In genomic region chr1:150560986-150561829, GRCh38 we compare ENCODE assay signal across 8 cellular contexts.
DNase-seq lines count a peak whose midpoint lies in the region; ATAC-seq and TF ChIP-seq lines count a peak whose summit lies in the region.

No MANE protein-coding gene starts in this region.

- H4K20me1 ChIP-seq in DOHH2 (ENCODE audit: control insufficient read depth, insufficient read depth, low read depth, low read length): no peaks in the 10 kb centered on the region

- H3K4me1 ChIP-seq in DOHH2 (ENCODE audit: control insufficient read depth, low read length): peaks cover 66% of the 10 kb centered on the region

- no peaks in the 10 kb centered on the region for H3K9me3 ChIP-seq in DOHH2 (ENCODE audit: control insufficient read depth, insufficient read depth, low read length)

- peak overlapping the region; percentile 97 for H3K27ac ChIP-seq in DOHH2 (ENCODE audit: low read depth, low read length)
- peak overlapping the region; percentile 100 for H3K27ac ChIP-seq in caudate nucleus (ENCODE audit: low read depth, low read length)

- peak; percentile 84 for TF ChIP-seq CTCF in DOHH2 (IDR thresholded peaks at IDR 0.05; ENCODE audit: low read depth, low read length, poor library complexity, severe bottlenecking)
- TF ChIP-seq CTCF in WI38 (IDR thresholded peaks at IDR 0.05; ENCODE audit: low read depth, low read length): peak; percentile 78

- H3K4me2 ChIP-seq in DOHH2 (ENCODE audit: low read length): peak overlapping the region; percentile 100

- peak; percentile 23 for ATAC-seq in HG02588 (IDR thresholded peaks at IDR 0.05; ENCODE audit: unreplicated experiment)
- no peak for ATAC-seq in HG03139 (IDR thresholded peaks at IDR 0.05; ENCODE audit: unreplicated experiment)

- DNase-seq in NCI-H2171 treated with DMSO at 0.1 percent for 48 hours (lab: John Stamatoyannopoulos, UW): peak; percentile 87
- DNase-seq in caudate nucleus (lab: John Stamatoyannopoulos, UW): peak in 60 of 61 donors; percentile 52 to 94 (median 75)
- peak; percentile 76 for DNase-seq in inferior parietal cortex (ENCODE audit: extremely low spot score)
- peak; percentile 97 for DNase-seq in smooth muscle cell of the brain vasculature (ENCODE audit: low read depth, low spot score)

- peaks cover 29% of the 10 kb centered on the region for H3F3A ChIP-seq in DOHH2 (ENCODE audit: control insufficient read depth, insufficient read depth)

- H3K4me3 ChIP-seq in DOHH2 (ENCODE audit: low read length) (peak overlapping the region; percentile 73), WI38 (ENCODE audit: low read depth, low read length) (peak overlapping the region; percentile 65)

- peaks cover 2% of the 10 kb centered on the region; the same call in 1 of the 2 replicates for H3K36me3 ChIP-seq in DOHH2 (ENCODE audit: control insufficient read depth, low read length)

- no peaks in the 10 kb centered on the region for H3K9me2 ChIP-seq in DOHH2 (replicated peaks; ENCODE audit: control insufficient read depth, low read length)

- peaks cover 11% of the 10 kb centered on the region for H3K79me2 ChIP-seq in DOHH2 (ENCODE audit: control insufficient read depth, low read length)

- H3K27me3 ChIP-seq in DOHH2 (ENCODE audit: control insufficient read depth, low read length): no peaks in the 10 kb centered on the region
